ENCODE assay signal across 13 cellular contexts in the genomic region with DNA sequence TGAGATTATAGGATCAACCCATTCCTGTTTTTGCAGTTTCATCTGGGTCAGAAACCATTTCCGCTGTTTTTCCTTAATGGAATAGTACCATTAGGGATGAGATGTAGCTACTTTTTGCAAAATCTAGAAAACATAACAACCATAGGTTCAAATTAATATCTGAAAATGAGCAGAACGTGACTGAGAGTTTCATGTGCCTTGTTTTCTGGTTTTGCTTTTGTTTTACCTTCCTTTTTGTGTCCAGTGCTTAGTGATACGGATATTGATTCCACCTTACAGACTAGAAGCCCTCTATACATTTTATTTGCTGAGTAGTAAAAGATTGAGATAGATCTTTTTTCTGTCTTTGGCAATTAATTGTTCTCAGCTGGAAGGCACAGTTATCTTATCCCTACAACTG. TPM values are rescaled to one million over a fixed set of nuclear protein-coding genes. Genes with fewer than 3 reads are reported as not detected.
DNase-seq lines count a peak whose midpoint lies in the region; ATAC-seq and TF ChIP-seq lines count a peak whose summit lies in the region.
"Had no signal": no experiment of that assay in that cellular context is flagged by ENCODE, and none has a peak within 500 bp of the region (broad histone marks: within the 10 kb centered on the region; RNA-seq: fewer than 3 reads in every experiment).

No MANE protein-coding gene starts in this region.

- DNase-seq in natural killer cell (no peak), epidermal melanocyte (ENCODE audit: insufficient read length, low spot score) (no peak), NCI-H345 treated with DMSO at 0.1 percent for 48 hours (lab: John Stamatoyannopoulos, UW; ENCODE audit: unreplicated experiment) (no peak)
- DNase-seq in natural killer cell treated with Interleukin-12 subunit alpha and Interleukin-12 subunit beta and Interleukin-15 and Interleukin-18, amount 100 ng/mL, for 72 hours (ENCODE audit: low spot score), result no peak
- DNase-seq in activated CD8-positive, alpha-beta T cell treated with anti-CD3 and anti-CD28 coated beads for 36 hours, result no peak
- DNase-seq: activated CD4-positive, CD25-positive, alpha-beta regulatory T cell treated with anti-CD3 and anti-CD28 coated beads, Interleukin-2, amount 50 U/mL, for 72 hours; activated T-cell treated with anti-CD3 and anti-CD28 coated beads for 4 hours; NCI-H1417 treated with DMSO at 0.1 percent for 48 hours; occipital lobe; stimulated activated naive CD8-positive, alpha-beta T cell treated with anti-CD3 and anti-CD28 coated beads, Interleukin-15, amount 100 ng/mL, for 72 hours had no signal

- peak overlapping the region in 1 of 2 donors; percentile 89 for H3K27ac Mint-ChIP-seq in natural killer cell
- peak overlapping the region in 1 of 2 donors; percentile 54 for H3K27ac Mint-ChIP-seq in natural killer cell treated with Interleukin-12 subunit alpha and Interleukin-12 subunit beta and Interleukin-15 and Interleukin-18, amount 100 ng/mL, for 72 hours
- H3K27ac Mint-ChIP-seq in activated CD8-positive, alpha-beta T cell treated with anti-CD3 and anti-CD28 coated beads for 36 hours, result peak overlapping the region; percentile 46
- H3K27ac Mint-ChIP-seq: stimulated activated naive CD8-positive, alpha-beta T cell treated with anti-CD3 and anti-CD28 coated beads, Interleukin-15, amount 100 ng/mL, for 72 hours had no signal

- no peak for TF ChIP-seq CTCF in natural killer cell (IDR thresholded peaks at IDR 0.05)
- TF ChIP-seq CTCF in activated CD8-positive, alpha-beta T cell treated with anti-CD3 and anti-CD28 coated beads for 36 hours (IDR thresholded peaks at IDR 0.05), result no peak

- POLR2A ChIA-PET in activated CD8-positive, alpha-beta T cell treated with anti-CD3 and anti-CD28 coated beads for 36 hours (lab: Charles Lee), result no interaction called here

- peaks cover 18 to 19% of the 10 kb centered on the region in 2 donors for H3K4me1 Mint-ChIP-seq in natural killer cell
- peaks cover 8 to 17% of the 10 kb centered on the region in 2 donors for H3K4me1 Mint-ChIP-seq in natural killer cell treated with Interleukin-12 subunit alpha and Interleukin-12 subunit beta and Interleukin-15 and Interleukin-18, amount 100 ng/mL, for 72 hours (ENCODE audit: low read depth in 2 of 2)
- peaks cover 50% of the 10 kb centered on the region for H3K4me1 Mint-ChIP-seq in activated CD8-positive, alpha-beta T cell treated with anti-CD3 and anti-CD28 coated beads for 36 hours (ENCODE audit: low read depth)

- no peaks in the 10 kb centered on the region for H3K36me3 Mint-ChIP-seq in natural killer cell
- no peaks in the 10 kb centered on the region for H3K36me3 Mint-ChIP-seq in natural killer cell treated with Interleukin-12 subunit alpha and Interleukin-12 subunit beta and Interleukin-15 and Interleukin-18, amount 100 ng/mL, for 72 hours
- H3K36me3 Mint-ChIP-seq in activated CD8-positive, alpha-beta T cell treated with anti-CD3 and anti-CD28 coated beads for 36 hours (ENCODE audit: low read depth), result peaks cover 14% of the 10 kb centered on the region

- peak overlapping the region; percentile 89 for H3K4me3 Mint-ChIP-seq in natural killer cell
- H3K4me3 Mint-ChIP-seq in natural killer cell treated with Interleukin-12 subunit alpha and Interleukin-12 subunit beta and Interleukin-15 and Interleukin-18, amount 100 ng/mL, for 72 hours, result no peak overlapping the region
- H3K4me3 Mint-ChIP-seq in activated CD8-positive, alpha-beta T cell treated with anti-CD3 and anti-CD28 coated beads for 36 hours, result peak overlapping the region; percentile 43
- H3K4me3 Mint-ChIP-seq: stimulated activated naive CD8-positive, alpha-beta T cell treated with anti-CD3 and anti-CD28 coated beads, Interleukin-15, amount 100 ng/mL, for 72 hours had no signal

- intact Hi-C loops in natural killer cell (cut with micrococcal nuclease), result no loop called here
- intact Hi-C loops in activated CD8-positive, alpha-beta T cell treated with anti-CD3 and anti-CD28 coated beads for 36 hours (cut with micrococcal nuclease), result no loop called here

- no peaks in the 10 kb centered on the region for H3K9me3 Mint-ChIP-seq in natural killer cell
- H3K9me3 Mint-ChIP-seq in natural killer cell treated with Interleukin-12 subunit alpha and Interleukin-12 subunit beta and Interleukin-15 and Interleukin-18, amount 100 ng/mL, for 72 hours, result no peaks in the 10 kb centered on the region
- no peaks in the 10 kb centered on the region for H3K9me3 Mint-ChIP-seq in activated CD8-positive, alpha-beta T cell treated with anti-CD3 and anti-CD28 coated beads for 36 hours
- H3K9me3 Mint-ChIP-seq: stimulated activated naive CD8-positive, alpha-beta T cell treated with anti-CD3 and anti-CD28 coated beads, Interleukin-15, amount 100 ng/mL, for 72 hours had no signal

- H3K27me3 Mint-ChIP-seq in natural killer cell (ENCODE audit: low read depth in 2 of 2), result no peaks in the 10 kb centered on the region
- H3K27me3 Mint-ChIP-seq in natural killer cell treated with Interleukin-12 subunit alpha and Interleukin-12 subunit beta and Interleukin-15 and Interleukin-18, amount 100 ng/mL, for 72 hours, result no peaks in the 10 kb centered on the region
- H3K27me3 Mint-ChIP-seq in activated CD8-positive, alpha-beta T cell treated with anti-CD3 and anti-CD28 coated beads for 36 hours, result no peaks in the 10 kb centered on the region
- H3K27me3 Mint-ChIP-seq: stimulated activated naive CD8-positive, alpha-beta T cell treated with anti-CD3 and anti-CD28 coated beads, Interleukin-15, amount 100 ng/mL, for 72 hours had no signal

- ATAC-seq in natural killer cell (peak in 1 of 3 donors; percentile 80), HG03095 (IDR thresholded peaks at IDR 0.05; ENCODE audit: unreplicated experiment) (peak; percentile 45), GM21360 (IDR thresholded peaks at IDR 0.05; ENCODE audit: unreplicated experiment) (no peak), GM18519 (IDR thresholded peaks at IDR 0.05; ENCODE audit: low FRiP score, unreplicated experiment) (no peak)
- no peak for ATAC-seq in natural killer cell treated with Interleukin-12 subunit alpha and Interleukin-12 subunit beta and Interleukin-15 and Interleukin-18, amount 100 ng/mL, for 72 hours
- peak; percentile 71 for ATAC-seq in activated CD8-positive, alpha-beta T cell treated with anti-CD3 and anti-CD28 coated beads for 36 hours
- ATAC-seq: stimulated activated naive CD8-positive, alpha-beta T cell treated with anti-CD3 and anti-CD28 coated beads, Interleukin-15, amount 100 ng/mL, for 72 hours had no signal

- CTCF ChIA-PET in activated CD8-positive, alpha-beta T cell treated with anti-CD3 and anti-CD28 coated beads for 36 hours (lab: Charles Lee), result interaction anchor here (0.8 to 1.9 kb wide), 3 partner anchors 11 to 122 kb away, joined by 3 to 10 read pairs (median 3); partner anchors contain the start of gene SNX25

RNA-seq across cellular contexts. Expression of gene SNX25, which starts 46.5 kb away (rescaled TPM):
- 10 to 100 TPM; 15.5 to 18.0 (median 16.6) TPM for total RNA-seq in natural killer cell
- total RNA-seq in natural killer cell treated with Interleukin-12 subunit alpha and Interleukin-12 subunit beta and Interleukin-15 and Interleukin-18, amount 100 ng/mL, for 72 hours, result 10 to 100 TPM; 20.6 to 30.6 TPM
- total RNA-seq in activated CD8-positive, alpha-beta T cell treated with anti-CD3 and anti-CD28 coated beads for 36 hours, result 10 to 100 TPM; 24.0 to 24.3 TPM

RNA-seq across cellular contexts. Expression of gene CFAP97, which starts 52.1 kb away (rescaled TPM):
- 10 to 100 TPM; 25.7 to 30.5 (median 25.9) TPM for total RNA-seq in natural killer cell
- 10 to 100 TPM; 21.5 to 37.0 TPM for total RNA-seq in natural killer cell treated with Interleukin-12 subunit alpha and Interleukin-12 subunit beta and Interleukin-15 and Interleukin-18, amount 100 ng/mL, for 72 hours
- total RNA-seq in activated CD8-positive, alpha-beta T cell treated with anti-CD3 and anti-CD28 coated beads for 36 hours, result 10 to 100 TPM; 48.5 to 50.3 TPM

Comparison
In these comparisons a context has a peak if more than half of its experiments do, and no peak if none do; other contexts are left out.
1. ATAC-seq: peak in HG03095 (single experiment) and activated CD8-positive, alpha-beta T cell treated with anti-CD3 and anti-CD28 coated beads for 36 hours (single experiment); none in natural killer cell treated with Interleukin-12 subunit alpha and Interleukin-12 subunit beta and Interleukin-15 and Interleukin-18, amount 100 ng/mL, for 72 hours (0 of 2), GM21360 (single experiment) and GM18519 (single experiment).